3 cellular contexts compared by ENCODE assay signal in genomic region chr15:63852407-63852806, GRCh38.
A peak's percentile ranks its signal among the peaks of the same experiment; 100 is the strongest.
TF ChIP-seq lines count a peak whose summit lies in the region.

No MANE protein-coding gene starts in this region.

TF ChIP-seq in HepG2, 621 proteins besides CTCF, POLR2A, EP300 and RAD21:
- TF ChIP-seq ATF7 (IDR thresholded peaks at IDR 0.05) = peak; percentile 92
- no peak for TF ChIP-seq ATF7 (CRISPR knock-in tag; IDR thresholded peaks at IDR 0.05)
- no peak for TF ChIP-seq IRX3 (CRISPR knock-in tag; IDR thresholded peaks at IDR 0.05; ENCODE audit: borderline replicate concordance, low read depth)
- TF ChIP-seq CREB1 (IDR thresholded peaks at IDR 0.05) = peak; percentile 91
- no peak for TF ChIP-seq CREB1 (CRISPR knock-in tag; IDR thresholded peaks at IDR 0.05)

TF ChIP-seq in HEK293, 187 proteins besides CTCF, POLR2A, EP300 and RAD21:
- TF ChIP-seq, protein P1, sequence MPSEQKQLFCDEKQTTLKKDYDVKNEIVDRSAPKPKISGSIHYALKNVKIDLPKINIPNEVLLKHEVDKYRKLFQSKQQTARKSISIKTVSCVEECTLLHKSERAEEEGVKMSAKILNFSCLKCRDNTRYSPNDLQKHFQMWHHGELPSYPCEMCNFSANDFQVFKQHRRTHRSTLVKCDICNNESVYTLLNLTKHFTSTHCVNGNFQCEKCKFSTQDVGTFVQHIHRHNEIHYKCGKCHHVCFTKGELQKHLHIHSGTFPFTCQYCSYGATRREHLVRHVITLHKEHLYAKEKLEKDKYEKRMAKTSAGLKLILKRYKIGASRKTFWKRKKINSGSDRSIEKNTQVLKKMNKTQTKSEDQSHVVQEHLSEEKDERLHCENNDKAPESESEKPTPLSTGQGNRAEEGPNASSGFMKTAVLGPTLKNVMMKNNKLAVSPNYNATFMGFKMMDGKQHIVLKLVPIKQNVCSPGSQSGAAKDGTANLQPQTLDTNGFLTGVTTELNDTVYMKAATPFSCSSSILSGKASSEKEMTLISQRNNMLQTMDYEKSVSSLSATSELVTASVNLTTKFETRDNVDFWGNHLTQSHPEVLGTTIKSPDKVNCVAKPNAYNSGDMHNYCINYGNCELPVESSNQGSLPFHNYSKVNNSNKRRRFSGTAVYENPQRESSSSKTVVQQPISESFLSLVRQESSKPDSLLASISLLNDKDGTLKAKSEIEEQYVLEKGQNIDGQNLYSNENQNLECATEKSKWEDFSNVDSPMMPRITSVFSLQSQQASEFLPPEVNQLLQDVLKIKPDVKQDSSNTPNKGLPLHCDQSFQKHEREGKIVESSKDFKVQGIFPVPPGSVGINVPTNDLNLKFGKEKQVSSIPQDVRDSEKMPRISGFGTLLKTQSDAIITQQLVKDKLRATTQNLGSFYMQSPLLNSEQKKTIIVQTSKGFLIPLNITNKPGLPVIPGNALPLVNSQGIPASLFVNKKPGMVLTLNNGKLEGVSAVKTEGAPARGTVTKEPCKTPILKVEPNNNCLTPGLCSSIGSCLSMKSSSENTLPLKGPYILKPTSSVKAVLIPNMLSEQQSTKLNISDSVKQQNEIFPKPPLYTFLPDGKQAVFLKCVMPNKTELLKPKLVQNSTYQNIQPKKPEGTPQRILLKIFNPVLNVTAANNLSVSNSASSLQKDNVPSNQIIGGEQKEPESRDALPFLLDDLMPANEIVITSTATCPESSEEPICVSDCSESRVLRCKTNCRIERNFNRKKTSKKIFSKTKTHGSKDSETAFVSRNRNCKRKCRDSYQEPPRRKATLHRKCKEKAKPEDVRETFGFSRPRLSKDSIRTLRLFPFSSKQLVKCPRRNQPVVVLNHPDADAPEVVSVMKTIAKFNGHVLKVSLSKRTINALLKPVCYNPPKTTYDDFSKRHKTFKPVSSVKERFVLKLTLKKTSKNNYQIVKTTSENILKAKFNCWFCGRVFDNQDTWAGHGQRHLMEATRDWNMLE (tag by site-specific recombination; conservative IDR thresholded peaks at IDR 0.05; ENCODE audit: low read depth) = no peak
- TF ChIP-seq TSHZ1 (tag by site-specific recombination; IDR thresholded peaks at IDR 0.05; ENCODE audit: borderline replicate concordance) (no peak), SP2 (tag by site-specific recombination; IDR thresholded peaks at IDR 0.05) (no peak), BCL6B (tag by site-specific recombination; IDR thresholded peaks at IDR 0.05) (no peak), ATF2 (tag by site-specific recombination; IDR thresholded peaks at IDR 0.05; ENCODE audit: low read depth) (peak; percentile 60)

TF ChIP-seq in K562, 482 proteins besides CTCF, POLR2A, EP300 and RAD21:
- TF ChIP-seq E2F1 (CRISPR knock-in tag; IDR thresholded peaks at IDR 0.05) (no peak), EP400 (IDR thresholded peaks at IDR 0.05) (no peak), ZNF699 (CRISPR knock-in tag; IDR thresholded peaks at IDR 0.05; ENCODE audit: insufficient replicate concordance) (no peak), RBM15 (IDR thresholded peaks at IDR 0.05; ENCODE audit: insufficient read depth, low read length) (no peak), MYC (IDR thresholded peaks at IDR 0.05; ENCODE audit: low read depth, low read length) (no peak), MYC (CRISPR knock-in tag; IDR thresholded peaks at IDR 0.05; ENCODE audit: borderline replicate concordance, low read depth) (no peak), ZNF766 (CRISPR knock-in tag; conservative IDR thresholded peaks at IDR 0.05) (no peak), FOS (IDR thresholded peaks at IDR 0.05; ENCODE audit: extremely low read depth, insufficient read length) (no peak), ATF7 (IDR thresholded peaks at IDR 0.05) (peak; percentile 45; the same call in 1 of the 2 replicates), SNRNP70 (optimal IDR thresholded peaks at IDR 0.05; ENCODE audit: low read depth, low read length) (no peak)
- TF ChIP-seq, protein P2, sequence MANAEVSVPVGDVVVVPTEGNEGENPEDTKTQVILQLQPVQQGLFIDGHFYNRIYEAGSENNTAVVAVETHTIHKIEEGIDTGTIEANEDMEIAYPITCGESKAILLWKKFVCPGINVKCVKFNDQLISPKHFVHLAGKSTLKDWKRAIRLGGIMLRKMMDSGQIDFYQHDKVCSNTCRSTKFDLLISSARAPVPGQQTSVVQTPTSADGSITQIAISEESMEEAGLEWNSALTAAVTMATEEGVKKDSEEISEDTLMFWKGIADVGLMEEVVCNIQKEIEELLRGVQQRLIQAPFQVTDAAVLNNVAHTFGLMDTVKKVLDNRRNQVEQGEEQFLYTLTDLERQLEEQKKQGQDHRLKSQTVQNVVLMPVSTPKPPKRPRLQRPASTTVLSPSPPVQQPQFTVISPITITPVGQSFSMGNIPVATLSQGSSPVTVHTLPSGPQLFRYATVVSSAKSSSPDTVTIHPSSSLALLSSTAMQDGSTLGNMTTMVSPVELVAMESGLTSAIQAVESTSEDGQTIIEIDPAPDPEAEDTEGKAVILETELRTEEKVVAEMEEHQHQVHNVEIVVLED (CRISPR knock-in tag; IDR thresholded peaks at IDR 0.05) = no peak
- TF ChIP-seq, protein P3, sequence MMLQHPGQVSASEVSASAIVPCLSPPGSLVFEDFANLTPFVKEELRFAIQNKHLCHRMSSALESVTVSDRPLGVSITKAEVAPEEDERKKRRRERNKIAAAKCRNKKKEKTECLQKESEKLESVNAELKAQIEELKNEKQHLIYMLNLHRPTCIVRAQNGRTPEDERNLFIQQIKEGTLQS (IDR thresholded peaks at IDR 0.05) = peak; percentile 69
- TF ChIP-seq, protein P3 (CRISPR knock-in tag; conservative IDR thresholded peaks at IDR 0.05) = no peak
